22 cellular contexts compared by ENCODE assay signal in the genomic region with DNA sequence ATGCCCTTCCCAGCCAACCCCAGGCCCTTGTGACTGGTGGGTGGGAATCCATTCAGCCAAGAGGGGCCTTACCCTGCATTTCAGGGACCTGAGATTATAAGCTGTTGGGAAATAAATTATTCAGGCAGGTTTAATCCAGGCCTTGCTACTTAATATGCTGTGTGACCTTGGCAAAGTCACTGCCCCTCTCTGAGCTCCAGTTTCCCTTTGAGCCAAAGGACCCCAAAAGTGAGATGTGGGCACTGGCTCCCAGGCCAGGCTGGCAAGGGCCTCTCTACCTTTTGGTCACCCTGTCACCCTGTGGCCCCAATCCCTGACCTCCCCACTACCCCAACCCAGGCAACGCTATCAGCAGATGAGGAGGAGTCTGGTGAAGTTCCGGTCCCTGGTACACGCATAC. TPM values are rescaled to one million over a fixed set of nuclear protein-coding genes. Genes with fewer than 3 reads are reported as not detected.
DNase-seq lines count a peak whose midpoint lies in the region; ATAC-seq, FAIRE-seq and TF ChIP-seq lines count a peak whose summit lies in the region.
"Had no signal": no experiment of that assay in that cellular context is flagged by ENCODE, and none has a peak within 500 bp of the region (broad histone marks: within the 10 kb centered on the region; RNA-seq: fewer than 3 reads in every experiment).

No MANE protein-coding gene starts in this region.

- H3K36me3 ChIP-seq in HCT116 (ENCODE audit: control insufficient read depth in 1 of 2, insufficient read depth in 2 of 2, low read length in 2 of 2), result no peaks in the 10 kb centered on the region
- H3K36me3 ChIP-seq in K562 (ENCODE audit: control insufficient read depth, insufficient read depth, low read length), result no peaks in the 10 kb centered on the region
- no peaks in the 10 kb centered on the region for H3K36me3 ChIP-seq in neuronal stem cell (replicated peaks in 1 of 2; ENCODE audit: control insufficient read depth in 2 of 2, insufficient read depth in 2 of 2, low read length in 2 of 2)
- no peaks in the 10 kb centered on the region for H3K36me3 ChIP-seq in heart left ventricle
- H3K36me3 ChIP-seq: BLaER1 treated with 17β-estradiol and CSF1 and Interleukin-3, amounts not matched to agents 10 nM and 100 nM had no signal

- TF ChIP-seq POLR2A in A549 (IDR thresholded peaks at IDR 0.05; ENCODE audit: low read length) (no peak), HCT116 (IDR thresholded peaks at IDR 0.05; ENCODE audit: borderline replicate concordance, extremely low read depth, insufficient read depth, insufficient read length) (no peak), K562 (conservative IDR thresholded peaks at IDR 0.05) (no peak), heart left ventricle (IDR thresholded peaks at IDR 0.05) (no peak)

- no peak overlapping the region for H4K8ac ChIP-seq in neuronal stem cell (ENCODE audit: low read depth, low read length)

- H4K20me1 ChIP-seq in HCT116 (ENCODE audit: insufficient read depth) (no peaks in the 10 kb centered on the region), K562 (replicated peaks; ENCODE audit: control insufficient read depth, insufficient read depth, low read length) (peaks cover 4% of the 10 kb centered on the region; the same call in 1 of the 2 replicates)

- H3K9me3 ChIP-seq in A549, result no peaks in the 10 kb centered on the region
- no peaks in the 10 kb centered on the region for H3K9me3 ChIP-seq in HCT116 (ENCODE audit: control insufficient read depth in 1 of 2, insufficient read depth in 1 of 2, low read depth in 1 of 2, low read length in 2 of 2)
- H3K9me3 ChIP-seq in K562 (replicated peaks; ENCODE audit: control insufficient read depth, insufficient read depth, low read depth, low read length), result no peaks in the 10 kb centered on the region
- no peaks in the 10 kb centered on the region for H3K9me3 ChIP-seq in neuronal stem cell (replicated peaks in 1 of 2; ENCODE audit: control insufficient read depth in 2 of 2, insufficient read depth in 1 of 2, low read depth in 1 of 2, low read length in 2 of 2)
- no peaks in the 10 kb centered on the region for H3K9me3 ChIP-seq in heart left ventricle
- H3K9me3 ChIP-seq: BLaER1 treated with 17β-estradiol and CSF1 and Interleukin-3, amounts not matched to agents 10 nM and 100 nM; Caco-2 had no signal

- H3K79me2 ChIP-seq in HCT116 (ENCODE audit: insufficient read depth, low read length), result no peaks in the 10 kb centered on the region
- no peaks in the 10 kb centered on the region for H3K79me2 ChIP-seq in K562 (ENCODE audit: control insufficient read depth, insufficient read depth, low read length)

- H3K4me1 Mint-ChIP-seq in activated T-helper 2 cell treated with anti-CD3 and anti-CD28 coated beads, Interferon-gamma antibody, Interleukin-2, Interleukin-4, amounts not matched to agents 10 μg/mL and 5 μg/mL and 100 μg/mL, durations not matched to agents 14 hours and 24 hours and 36 hours (ENCODE audit: low read depth), result peaks cover 3% of the 10 kb centered on the region

- H2BK15ac ChIP-seq in neuronal stem cell (ENCODE audit: low read length), result no peak overlapping the region

- FAIRE-seq in A549 (lab: Jason Lieb, UNC), result no peak
- FAIRE-seq in K562 (lab: Jason Lieb, UNC), result no peak
- FAIRE-seq: A204.1, D721Med, GM12891, GM19239 had no signal

- BruUV-seq in HCT116 (replicated peaks; lab: Mats Ljungman, UMichigan) (no TSS peak), K562 (replicated peaks; lab: Mats Ljungman, UMichigan) (no TSS peak)

- CTCF ChIA-PET in A549 (lab: Yijun Ruan, JAX) (interaction anchor here (0.8 to 6.5 kb wide), 19 partner anchors 11 to 94 kb away, joined by 3 to 67 read pairs (median 5); a partner anchor contains a TSS), HCT116 (lab: Charles Lee) (interaction anchor here (1.0 to 5.7 kb wide), 2 partner anchors 11 to 47 kb away, joined by 3 to 27 read pairs; no protein-coding TSS in a partner anchor), K562 (lab: Yijun Ruan, JAX; ENCODE audit: low intra/inter-chr PET ratio) (no interaction called here)

- no peaks in the 10 kb centered on the region for H3K79me1 ChIP-seq in neuronal stem cell (ENCODE audit: low read depth, low read length)

- H4K91ac ChIP-seq in neuronal stem cell (ENCODE audit: low read depth, low read length, poor library complexity), result no peak overlapping the region

- H2AFZ ChIP-seq in HCT116 (ENCODE audit: low read depth, low read length, poor library complexity, severe bottlenecking) (no peak overlapping the region), K562 (ENCODE audit: low read depth, low read length) (no peak overlapping the region), neuronal stem cell (ENCODE audit: low read length) (no peak overlapping the region)

- H3K27me3 Mint-ChIP-seq in activated T-helper 2 cell treated with anti-CD3 and anti-CD28 coated beads, Interferon-gamma antibody, Interleukin-2, Interleukin-4, amounts not matched to agents 10 μg/mL and 5 μg/mL and 100 μg/mL, durations not matched to agents 14 hours and 24 hours and 36 hours (ENCODE audit: low read depth), result no peaks in the 10 kb centered on the region

- no peak overlapping the region for H3K4me2 ChIP-seq in A549
- H3K4me2 ChIP-seq in HCT116 (ENCODE audit: low read length), result no peak overlapping the region
- no peak overlapping the region for H3K4me2 ChIP-seq in K562 (ENCODE audit: insufficient read depth, low read length)
- no peak overlapping the region for H3K4me2 ChIP-seq in neuronal stem cell (ENCODE audit: insufficient read depth, low read length, poor library complexity, severe bottlenecking)
- H3K4me2 ChIP-seq: BLaER1 treated with 17β-estradiol and CSF1 and Interleukin-3, amounts not matched to agents 10 nM and 100 nM had no signal

- no peak overlapping the region for H3K4ac ChIP-seq in neuronal stem cell (ENCODE audit: low read length)

- DNase-seq in A549 (ENCODE audit: low read depth in 1 of 2, low spot score in 1 of 2) (no peak), HCT116 (ENCODE audit: low read depth, low spot score) (no peak), K562 (ENCODE audit: extremely low read depth in 1 of 4, low spot score in 3 of 4) (no peak), neuronal stem cell (ENCODE audit: low spot score) (no peak), heart left ventricle (no peak), NOMO-1 treated with dmso at 0.1 percent for 144 hours (lab: John Stamatoyannopoulos, UW; ENCODE audit: unreplicated experiment) (no peak)
- no peak for DNase-seq in activated T-helper 2 cell treated with anti-CD3 and anti-CD28 coated beads, Interferon-gamma antibody, Interleukin-2, Interleukin-4, amounts not matched to agents 10 μg/mL and 5 μg/mL and 100 μg/mL, durations not matched to agents 14 hours and 24 hours and 36 hours (ENCODE audit: low spot score)
- DNase-seq: 8988T; AML-193; Calu3; CD4-positive, alpha-beta T cell; CD8-positive, alpha-beta T cell; DMS79 treated with DMSO at 0.1 percent for 48 hours; GF-D8 had no signal

- RAD21 ChIA-PET in HCT116 (lab: Charles Lee; ENCODE audit: low non-redundant PET in 1 of 2, low total read pairs in 2 of 2, uncharacterized antibody in 2 of 2, unreplicated experiment in 2 of 2), result no interaction called here

- H3K4me3 ChIP-seq in A549 (no peak overlapping the region), HCT116 (replicated peaks in 1 of 2; ENCODE audit: low read depth in 1 of 2, low read length in 2 of 2) (no peak overlapping the region), K562 (no peak overlapping the region), neuronal stem cell (ENCODE audit: low read length in 2 of 2) (no peak overlapping the region), heart left ventricle (no peak overlapping the region)
- H3K4me3 ChIP-seq: BLaER1 treated with 17β-estradiol and CSF1 and Interleukin-3, amounts not matched to agents 10 nM and 100 nM had no signal

- no peak for TF ChIP-seq EP300 in A549 (IDR thresholded peaks at IDR 0.05)
- no peak for TF ChIP-seq EP300 in K562 (IDR thresholded peaks at IDR 0.05; ENCODE audit: low read length)

- H3K27ac ChIP-seq in A549 (no peak overlapping the region), HCT116 (ENCODE audit: low read depth, low read length) (no peak overlapping the region), K562 (ENCODE audit: extremely low read depth, low read depth, low read length) (no peak overlapping the region), neuronal stem cell (replicated peaks; ENCODE audit: low read length) (no peak overlapping the region), heart left ventricle (no peak overlapping the region)
- H3K27ac ChIP-seq: BLaER1 treated with 17β-estradiol and CSF1 and Interleukin-3, amounts not matched to agents 10 nM and 100 nM; C4-2B had no signal

- WGBS in A549 (ENCODE audit: missing lambda C conversion rate), result 85% methylated on average over 3 of the region's 3 CpGs
- WGBS in K562 (ENCODE audit: insufficient coverage, low coverage, missing lambda C conversion rate), result 0% methylated on average over 1 of the region's 3 CpGs
- WGBS in neuronal stem cell (ENCODE audit: extremely low coverage in 2 of 2, insufficient read length in 2 of 2, insufficient replicate concordance in 1 of 2), 2 donors, result no CpG with 5 or more reads among the region's 3 CpGs
- WGBS in heart left ventricle, 4 donors, result 89 to 98% (median 93%) methylated on average over 3 of the region's 3 CpGs

- TF ChIP-seq CTCF in A549 (IDR thresholded peaks at IDR 0.05) (no peak), HCT116 (IDR thresholded peaks at IDR 0.05 in 2 of 3, conservative IDR thresholded peaks at IDR 0.05 in 1 of 3; ENCODE audit: borderline replicate concordance in 1 of 3, insufficient read depth in 1 of 3, low read depth in 2 of 3, low read length in 2 of 3) (no peak), K562 (IDR thresholded peaks at IDR 0.05 in 2 of 3, conservative IDR thresholded peaks at IDR 0.05 in 1 of 3; ENCODE audit: insufficient read depth in 2 of 3, low read depth in 1 of 3, low read length in 3 of 3) (no peak), heart left ventricle (IDR thresholded peaks at IDR 0.05) (no peak)

- peak overlapping the region; percentile 56 for H2AK5ac ChIP-seq in neuronal stem cell (ENCODE audit: low read depth, low read length)

- no peaks in the 10 kb centered on the region for H3K9me1 ChIP-seq in K562 (ENCODE audit: control insufficient read depth, insufficient read depth, low read length)

- H3K4me1 ChIP-seq in A549 (no peaks in the 10 kb centered on the region), HCT116 (ENCODE audit: control insufficient read depth in 1 of 2, insufficient read depth in 2 of 2, low read length in 2 of 2) (no peaks in the 10 kb centered on the region), K562 (replicated peaks in 1 of 2; ENCODE audit: control insufficient read depth in 2 of 2, insufficient read depth in 2 of 2, low read length in 2 of 2) (peaks cover 0 to 16% of the 10 kb centered on the region in 2 experiments; a peak in 3 of 5 replicates), neuronal stem cell (ENCODE audit: control insufficient read depth in 2 of 2, insufficient read depth in 1 of 2, low read depth in 1 of 2, low read length in 2 of 2) (peaks cover 0 to 2% of the 10 kb centered on the region in 2 donors), heart left ventricle (peaks cover 0 to 7% (median 0%) of the 10 kb centered on the region in 12 donors)

- peak overlapping the region; percentile 28 for H3K18ac ChIP-seq in neuronal stem cell (ENCODE audit: low read length)

- no peaks in the 10 kb centered on the region for H3K36me3 Mint-ChIP-seq in activated T-helper 2 cell treated with anti-CD3 and anti-CD28 coated beads, Interferon-gamma antibody, Interleukin-2, Interleukin-4, amounts not matched to agents 10 μg/mL and 5 μg/mL and 100 μg/mL, durations not matched to agents 14 hours and 24 hours and 36 hours (ENCODE audit: low read depth)
- H3K36me3 Mint-ChIP-seq: CD8-positive, alpha-beta T cell had no signal

- intact Hi-C loops in HCT116 (cut with micrococcal nuclease) (loop anchor here (5.0 kb wide), 1 partner anchor 75 kb away; no protein-coding TSS in a partner anchor), K562 (cut with micrococcal nuclease) (loop anchor here (10.0 kb wide), 1 partner anchor 182 kb away; no protein-coding TSS in a partner anchor), heart left ventricle (cut with DNase I) (loop anchor here in 8 of 10 donors (5.0 to 10.0 kb wide), 6 partner anchors 40 to 75 kb away; a partner anchor contains a TSS)
- intact Hi-C loops in activated T-helper 2 cell treated with anti-CD3 and anti-CD28 coated beads, Interferon-gamma antibody, Interleukin-2, Interleukin-4, amounts not matched to agents 10 μg/mL and 5 μg/mL and 100 μg/mL, durations not matched to agents 14 hours and 24 hours and 36 hours (cut with micrococcal nuclease), result no loop called here

- H3K9me2 ChIP-seq in HCT116 (ENCODE audit: insufficient read depth), result no peaks in the 10 kb centered on the region

- H3K14ac ChIP-seq in neuronal stem cell (ENCODE audit: low read length), result peak overlapping the region; percentile 60

- H3K4me3 Mint-ChIP-seq in activated T-helper 2 cell treated with anti-CD3 and anti-CD28 coated beads, Interferon-gamma antibody, Interleukin-2, Interleukin-4, amounts not matched to agents 10 μg/mL and 5 μg/mL and 100 μg/mL, durations not matched to agents 14 hours and 24 hours and 36 hours (ENCODE audit: low read depth), result no peak overlapping the region
- H3K4me3 Mint-ChIP-seq: B cell; CD4-positive, alpha-beta T cell; CD8-positive, alpha-beta T cell had no signal

- in situ Hi-C loops in K562 (cut with MboI), result no loop called here

- H2BK5ac ChIP-seq in neuronal stem cell (ENCODE audit: low read length), result no peak overlapping the region

- no peaks in the 10 kb centered on the region for H3K9me3 Mint-ChIP-seq in activated T-helper 2 cell treated with anti-CD3 and anti-CD28 coated beads, Interferon-gamma antibody, Interleukin-2, Interleukin-4, amounts not matched to agents 10 μg/mL and 5 μg/mL and 100 μg/mL, durations not matched to agents 14 hours and 24 hours and 36 hours
- H3K9me3 Mint-ChIP-seq: CD4-positive, alpha-beta T cell; CD8-positive, alpha-beta T cell had no signal

- H3K9ac ChIP-seq in HCT116 (ENCODE audit: low read length) (no peak overlapping the region), K562 (ENCODE audit: insufficient read depth in 1 of 2, low read depth in 2 of 2, low read length in 2 of 2) (no peak overlapping the region), neuronal stem cell (ENCODE audit: low read depth, low read length, poor library complexity) (no peak overlapping the region)
- H3K9ac ChIP-seq: BLaER1 treated with 17β-estradiol and CSF1 and Interleukin-3, amounts not matched to agents 10 nM and 100 nM had no signal

- TF ChIP-seq RAD21 in A549 (conservative IDR thresholded peaks at IDR 0.05 in 1 of 2, IDR thresholded peaks at IDR 0.05 in 1 of 2), result no peak
- TF ChIP-seq RAD21 in HCT116 (IDR thresholded peaks at IDR 0.05; ENCODE audit: low read depth), result no peak
- no peak for TF ChIP-seq RAD21 in K562 (CRISPR knock-in tag; conservative IDR thresholded peaks at IDR 0.05 in 1 of 2, IDR thresholded peaks at IDR 0.05 in 1 of 2)

- no peak overlapping the region for H3K27ac Mint-ChIP-seq in activated T-helper 2 cell treated with anti-CD3 and anti-CD28 coated beads, Interferon-gamma antibody, Interleukin-2, Interleukin-4, amounts not matched to agents 10 μg/mL and 5 μg/mL and 100 μg/mL, durations not matched to agents 14 hours and 24 hours and 36 hours
- H3K27ac Mint-ChIP-seq: B cell; CD4-positive, alpha-beta T cell; CD8-positive, alpha-beta T cell had no signal

- ATAC-seq in A549, result no peak
- ATAC-seq in HCT116, result no peak
- no peak for ATAC-seq in K562
- ATAC-seq in heart left ventricle, result no peak
- ATAC-seq: CD8-positive, alpha-beta T cell had no signal

- H2BK120ac ChIP-seq in neuronal stem cell (ENCODE audit: low read depth, low read length), result peak overlapping the region; percentile 39

- POLR2A ChIA-PET in A549 (lab: Yijun Ruan, JAX) (no interaction called here), HCT116 (lab: Charles Lee) (no interaction called here), K562 (lab: Yijun Ruan, JAX) (interaction anchor here (0.6 kb wide), 2 partner anchors 10 to 14 kb away, joined by 3 read pairs; no protein-coding TSS in a partner anchor)

- H3K27me3 ChIP-seq in HCT116 (ENCODE audit: insufficient read depth, low read length) (no peaks in the 10 kb centered on the region), K562 (ENCODE audit: control insufficient read depth in 2 of 2, insufficient read depth in 2 of 2, low read length in 2 of 2) (no peaks in the 10 kb centered on the region), neuronal stem cell (ENCODE audit: control insufficient read depth in 3 of 3, insufficient read depth in 3 of 3, low read depth in 1 of 3, low read length in 3 of 3) (no peaks in the 10 kb centered on the region), heart left ventricle (no peaks in the 10 kb centered on the region)
- H3K27me3 ChIP-seq: BLaER1 treated with 17β-estradiol and CSF1 and Interleukin-3, amounts not matched to agents 10 nM and 100 nM had no signal

- no peak overlapping the region for H2BK12ac ChIP-seq in neuronal stem cell (ENCODE audit: low read length)

- H3K23ac ChIP-seq in neuronal stem cell (ENCODE audit: low read depth, low read length, poor library complexity), result no peak overlapping the region

RNA-seq across cellular contexts. Expression of a gene that starts 33.9 kb away (rescaled TPM):
- polyA plus RNA-seq in A549 (2011; rRNA removed) (0.22 and 0.24 TPM in 2 replicates), A549 (2017; fragmentation: RNase III; extraction: RNeasy Plus Mini Kit Qiagen cat#74134 plus additional on column Dnase treatment) (0.07 to 0.36 TPM (median 0.26 TPM) in 3 replicates), K562 (2011; rRNA removed) (0.88 and 1.1 TPM in 2 replicates), K562 (2014; fragmentation: Illumina TruSeq; extraction: Trizol) (0.39 and 0.40 TPM in 2 replicates), K562 (2014; fragmentation: Nextera tagmentation; extraction: Ambion mirVana) (under 1 TPM in 1 of 2 experiments, not detected in 1; 0.11 TPM), K562 (2014; rRNA removed) (0.19 and 1.1 TPM in 2 replicates), heart left ventricle (under 1 TPM; 0.21 to 0.30 TPM)
- polyA plus RNA-seq in A549 (2012; cell fraction: cytosol; rRNA removed), result 0.21 and 0.26 TPM in 2 replicates
- 0.91 and 1.1 TPM in 2 replicates for polyA plus RNA-seq in A549 (2012; cell fraction: nucleus; rRNA removed)
- 0.19 and 0.25 TPM in 2 replicates for polyA minus RNA-seq in A549 (2011; rRNA and poly(A)+ RNA removed)
- total RNA-seq in HCT116 (2021; ENCODE audit: unreplicated experiment) (2.8 TPM), K562 (2014; rRNA removed) (0.04 and 0.05 TPM in 2 replicates), K562 (2014; rRNA removed; fragmentation: Illumina TruSeq; extraction: Trizol) (0.10 and 0.11 TPM in 2 replicates), K562 (2015; rRNA removed; fragmentation: Illumina TruSeq; extraction: Trizol) (0.07 TPM in 1 of 2 replicates, not detected in the other), K562 (2021) (0.18 and 0.47 TPM in 2 replicates), heart left ventricle (under 1 TPM in 7 of 9 donors, not detected in 2; 0.12 to 0.53 (median 0.35) TPM)
- 5.4 and 5.7 TPM in 2 replicates for polyA plus RNA-seq in HCT116 (2012)
- total RNA-seq in K562 (2011; cell fraction: chromatin; rRNA removed; ENCODE audit: low replicate concordance), result 2.5 and 4.5 TPM in 2 replicates
- total RNA-seq in K562 (2011; cell fraction: nucleolus; rRNA removed), result 3.2 TPM in 2 replicates
- total RNA-seq in K562 (2011; cell fraction: nucleoplasm; rRNA removed), result 1.9 and 2.8 TPM in 2 replicates
- 0.91 and 1.2 TPM in 2 replicates for polyA plus RNA-seq in K562 (2011; cell fraction: cytosol; rRNA removed)
- polyA plus RNA-seq in K562 (2011; cell fraction: nucleus; rRNA removed), result 4.6 and 6.4 TPM in 2 replicates
- polyA plus RNA-seq in K562 (2012), result 0.36 and 0.96 TPM in 2 replicates
- 0.27 and 0.32 TPM in 2 replicates for polyA minus RNA-seq in K562 (2011; rRNA and poly(A)+ RNA removed)
- polyA minus RNA-seq in K562 (2011; cell fraction: cytosol; rRNA and poly(A)+ RNA removed), result 0.46 and 0.67 TPM in 2 replicates
- polyA minus RNA-seq in K562 (2011; cell fraction: nucleus; rRNA and poly(A)+ RNA removed), result 0.89 and 1.2 TPM in 2 replicates
- 1.3 TPM for polyA plus RNA-seq in neuronal stem cell (2013, experiment 1 of 2)
- polyA plus RNA-seq in neuronal stem cell (2013, experiment 2 of 2), result 1.4 TPM
- 0.64 and 0.80 TPM in 2 replicates for total RNA-seq in activated T-helper 2 cell treated with anti-CD3 and anti-CD28 coated beads, Interferon-gamma antibody, Interleukin-2, Interleukin-4, amounts not matched to agents 10 μg/mL and 5 μg/mL and 100 μg/mL, durations not matched to agents 14 hours and 24 hours and 36 hours
- total RNA-seq: Caco-2 had no signal

RNA-seq across cellular contexts. Expression of a gene that starts 41.2 kb away (rescaled TPM):
- polyA plus RNA-seq in A549 (2011; rRNA removed) (99.2 and 105 TPM in 2 replicates), A549 (2017; fragmentation: RNase III; extraction: RNeasy Plus Mini Kit Qiagen cat#74134 plus additional on column Dnase treatment) (52.5 to 57.9 TPM (median 54.2 TPM) in 3 replicates), K562 (2011; rRNA removed) (51.7 and 52.6 TPM in 2 replicates), K562 (2014; fragmentation: Illumina TruSeq; extraction: Trizol) (47.2 and 52.2 TPM in 2 replicates), K562 (2014; fragmentation: Nextera tagmentation; extraction: Ambion mirVana) (10 to 100 TPM; 11.4 to 18.0 TPM), K562 (2014; rRNA removed) (38.4 and 48.0 TPM in 2 replicates), heart left ventricle (100 to 1,000 TPM in 1 of 2 donors, 10 to 100 TPM in 1; 89.2 to 122 TPM)
- 69.5 and 90.7 TPM in 2 replicates for polyA plus RNA-seq in A549 (2012; cell fraction: cytosol; rRNA removed)
- 47.9 and 50.7 TPM in 2 replicates for polyA plus RNA-seq in A549 (2012; cell fraction: nucleus; rRNA removed)
- 158 and 192 TPM in 2 replicates for polyA minus RNA-seq in A549 (2011; rRNA and poly(A)+ RNA removed)
- total RNA-seq in HCT116 (2021; ENCODE audit: unreplicated experiment) (97.8 TPM), K562 (2014; rRNA removed) (49.2 and 63.0 TPM in 2 replicates), K562 (2014; rRNA removed; fragmentation: Illumina TruSeq; extraction: Trizol) (34.6 and 37.5 TPM in 2 replicates), K562 (2015; rRNA removed; fragmentation: Illumina TruSeq; extraction: Trizol) (46.6 and 47.4 TPM in 2 replicates), K562 (2021) (70.0 and 73.8 TPM in 2 replicates), heart left ventricle (100 to 1,000 TPM; 147 to 233 (median 198) TPM)
- polyA plus RNA-seq in HCT116 (2012), result 50.9 and 54.4 TPM in 2 replicates
- total RNA-seq in K562 (2011; cell fraction: chromatin; rRNA removed; ENCODE audit: low replicate concordance), result 13.7 and 27.0 TPM in 2 replicates
- total RNA-seq in K562 (2011; cell fraction: nucleolus; rRNA removed), result 25.8 and 27.0 TPM in 2 replicates
- total RNA-seq in K562 (2011; cell fraction: nucleoplasm; rRNA removed), result 21.0 and 29.0 TPM in 2 replicates
- 72.8 and 75.5 TPM in 2 replicates for polyA plus RNA-seq in K562 (2011; cell fraction: cytosol; rRNA removed)
- 25.7 and 27.6 TPM in 2 replicates for polyA plus RNA-seq in K562 (2011; cell fraction: nucleus; rRNA removed)
- polyA plus RNA-seq in K562 (2012), result 30.7 and 36.5 TPM in 2 replicates
- polyA minus RNA-seq in K562 (2011; rRNA and poly(A)+ RNA removed), result 59.1 and 79.4 TPM in 2 replicates
- polyA minus RNA-seq in K562 (2011; cell fraction: cytosol; rRNA and poly(A)+ RNA removed), result 74.9 and 81.0 TPM in 2 replicates
- polyA minus RNA-seq in K562 (2011; cell fraction: nucleus; rRNA and poly(A)+ RNA removed), result 12.4 and 19.2 TPM in 2 replicates
- polyA plus RNA-seq in neuronal stem cell (2013, experiment 1 of 2), result 74.3 TPM
- 79.4 TPM for polyA plus RNA-seq in neuronal stem cell (2013, experiment 2 of 2)
- total RNA-seq in activated T-helper 2 cell treated with anti-CD3 and anti-CD28 coated beads, Interferon-gamma antibody, Interleukin-2, Interleukin-4, amounts not matched to agents 10 μg/mL and 5 μg/mL and 100 μg/mL, durations not matched to agents 14 hours and 24 hours and 36 hours, result 164 and 165 TPM in 2 replicates

RNA-seq across cellular contexts. Expression of a gene that starts 54.7 kb away (rescaled TPM):
- polyA plus RNA-seq in A549 (2011; rRNA removed), result 41.9 and 44.6 TPM in 2 replicates
- polyA plus RNA-seq in A549 (2012; cell fraction: cytosol; rRNA removed), result 49.7 and 55.9 TPM in 2 replicates
- polyA plus RNA-seq in A549 (2012; cell fraction: nucleus; rRNA removed), result 114 and 125 TPM in 2 replicates
- 48.2 to 51.9 TPM (median 48.3 TPM) in 3 replicates for polyA plus RNA-seq in A549 (2017; fragmentation: RNase III; extraction: RNeasy Plus Mini Kit Qiagen cat#74134 plus additional on column Dnase treatment)
- polyA minus RNA-seq in A549 (2011; rRNA and poly(A)+ RNA removed), result 73.2 and 77.2 TPM in 2 replicates
- 41.0 TPM for total RNA-seq in HCT116 (2021; ENCODE audit: unreplicated experiment)
- 32.5 and 34.5 TPM in 2 replicates for polyA plus RNA-seq in HCT116 (2012)
- 53.7 and 130 TPM in 2 replicates for total RNA-seq in K562 (2011; cell fraction: chromatin; rRNA removed; ENCODE audit: low replicate concordance)
- 88.3 and 90.6 TPM in 2 replicates for total RNA-seq in K562 (2011; cell fraction: nucleolus; rRNA removed)
- total RNA-seq in K562 (2011; cell fraction: nucleoplasm; rRNA removed), result 71.2 and 72.4 TPM in 2 replicates
- total RNA-seq in K562 (2014; rRNA removed), result 30.5 and 43.1 TPM in 2 replicates
- total RNA-seq in K562 (2014; rRNA removed; fragmentation: Illumina TruSeq; extraction: Trizol), result 18.0 and 19.3 TPM in 2 replicates
- 29.1 and 30.2 TPM in 2 replicates for total RNA-seq in K562 (2015; rRNA removed; fragmentation: Illumina TruSeq; extraction: Trizol)
- total RNA-seq in K562 (2021), result 36.7 and 37.9 TPM in 2 replicates
- 19.0 and 25.2 TPM in 2 replicates for polyA plus RNA-seq in K562 (2011; rRNA removed)
- polyA plus RNA-seq in K562 (2011; cell fraction: cytosol; rRNA removed), result 21.7 and 32.1 TPM in 2 replicates
- 65.6 and 92.4 TPM in 2 replicates for polyA plus RNA-seq in K562 (2011; cell fraction: nucleus; rRNA removed)
- 24.0 and 30.6 TPM in 2 replicates for polyA plus RNA-seq in K562 (2012)
- polyA plus RNA-seq in K562 (2014; fragmentation: Illumina TruSeq; extraction: Trizol), result 29.7 and 34.7 TPM in 2 replicates
- 10 to 100 TPM in 1 of 2 experiments, 1 to 10 TPM in 1; 6.6 to 16.4 TPM for polyA plus RNA-seq in K562 (2014; fragmentation: Nextera tagmentation; extraction: Ambion mirVana)
- 26.1 and 27.5 TPM in 2 replicates for polyA plus RNA-seq in K562 (2014; rRNA removed)
- 21.8 and 30.6 TPM in 2 replicates for polyA minus RNA-seq in K562 (2011; rRNA and poly(A)+ RNA removed)
- polyA minus RNA-seq in K562 (2011; cell fraction: cytosol; rRNA and poly(A)+ RNA removed), result 21.8 and 23.7 TPM in 2 replicates
- polyA minus RNA-seq in K562 (2011; cell fraction: nucleus; rRNA and poly(A)+ RNA removed), result 34.2 and 38.4 TPM in 2 replicates
- polyA plus RNA-seq in neuronal stem cell (2013, experiment 1 of 2), result 21.8 TPM
- 20.9 TPM for polyA plus RNA-seq in neuronal stem cell (2013, experiment 2 of 2)
- total RNA-seq in heart left ventricle, result 10 to 100 TPM; 17.5 to 28.8 (median 19.5) TPM
- 10 to 100 TPM; 28.0 to 29.0 TPM for polyA plus RNA-seq in heart left ventricle
- total RNA-seq in activated T-helper 2 cell treated with anti-CD3 and anti-CD28 coated beads, Interferon-gamma antibody, Interleukin-2, Interleukin-4, amounts not matched to agents 10 μg/mL and 5 μg/mL and 100 μg/mL, durations not matched to agents 14 hours and 24 hours and 36 hours, result 57.9 and 62.2 TPM in 2 replicates
